Comparison of ENCODE assay signal across 4 cellular contexts in the genomic region with DNA sequence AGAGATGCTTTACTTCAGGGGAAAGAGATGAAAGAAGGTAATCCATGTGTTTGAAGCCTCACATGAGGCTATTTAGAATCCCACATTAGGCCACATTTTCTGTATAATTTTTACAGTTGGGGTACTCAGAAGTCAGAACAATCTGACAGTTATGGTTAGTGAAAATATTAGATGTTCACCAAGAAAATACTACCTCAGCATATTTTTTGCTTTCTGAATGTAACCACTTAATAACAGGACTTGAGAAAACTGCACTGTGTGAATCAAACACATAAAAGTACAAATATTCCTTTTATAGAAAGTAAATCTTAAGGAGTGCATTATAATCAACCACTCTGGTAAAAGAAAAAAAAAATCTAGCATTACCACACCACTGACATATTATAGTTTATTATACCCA.
A peak's percentile ranks its signal among the peaks of the same experiment; 100 is the strongest.
TF ChIP-seq lines count a peak whose summit lies in the region.

No MANE protein-coding gene starts in this region.

TF ChIP-seq in HepG2, 621 proteins besides CTCF, POLR2A, EP300 and RAD21 (continues in another document):
- TF ChIP-seq, protein P1, sequence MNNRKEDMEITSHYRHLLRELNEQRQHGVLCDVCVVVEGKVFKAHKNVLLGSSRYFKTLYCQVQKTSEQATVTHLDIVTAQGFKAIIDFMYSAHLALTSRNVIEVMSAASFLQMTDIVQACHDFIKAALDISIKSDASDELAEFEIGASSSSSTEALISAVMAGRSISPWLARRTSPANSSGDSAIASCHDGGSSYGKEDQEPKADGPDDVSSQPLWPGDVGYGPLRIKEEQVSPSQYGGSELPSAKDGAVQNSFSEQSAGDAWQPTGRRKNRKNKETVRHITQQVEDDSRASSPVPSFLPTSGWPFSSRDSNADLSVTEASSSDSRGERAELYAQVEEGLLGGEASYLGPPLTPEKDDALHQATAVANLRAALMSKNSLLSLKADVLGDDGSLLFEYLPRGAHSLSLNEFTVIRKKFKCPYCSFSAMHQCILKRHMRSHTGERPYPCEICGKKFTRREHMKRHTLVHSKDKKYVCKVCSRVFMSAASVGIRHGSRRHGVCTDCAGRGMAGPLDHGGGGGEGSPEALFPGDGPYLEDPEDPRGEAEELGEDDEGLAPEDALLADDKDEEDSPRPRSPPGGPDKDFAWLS (CRISPR knock-in tag; IDR thresholded peaks at IDR 0.05; ENCODE audit: borderline replicate concordance) = no peak
- TF ChIP-seq CHCHD3 (CRISPR knock-in tag; IDR thresholded peaks at IDR 0.05) (no peak), ZNF383 (CRISPR knock-in tag; IDR thresholded peaks at IDR 0.05; ENCODE audit: borderline replicate concordance) (no peak), MAFK (conservative IDR thresholded peaks at IDR 0.05 in 1 of 2, IDR thresholded peaks at IDR 0.05 in 1 of 2; ENCODE audit: low read length in 2 of 2) (peak; percentile 89 to 96), MAFF (IDR thresholded peaks at IDR 0.05; ENCODE audit: low read depth, low read length) (peak; percentile 94), PRMT3 (CRISPR knock-in tag; IDR thresholded peaks at IDR 0.05; ENCODE audit: borderline replicate concordance, low read depth) (no peak), KAT8 (CRISPR knock-in tag; IDR thresholded peaks at IDR 0.05) (no peak), MZF1 (CRISPR knock-in tag; IDR thresholded peaks at IDR 0.05; ENCODE audit: borderline replicate concordance) (no peak), NFYC (CRISPR knock-in tag; IDR thresholded peaks at IDR 0.05) (no peak), ZNF570 (CRISPR knock-in tag; IDR thresholded peaks at IDR 0.05; ENCODE audit: borderline replicate concordance) (no peak)
- TF ChIP-seq, protein P2, sequence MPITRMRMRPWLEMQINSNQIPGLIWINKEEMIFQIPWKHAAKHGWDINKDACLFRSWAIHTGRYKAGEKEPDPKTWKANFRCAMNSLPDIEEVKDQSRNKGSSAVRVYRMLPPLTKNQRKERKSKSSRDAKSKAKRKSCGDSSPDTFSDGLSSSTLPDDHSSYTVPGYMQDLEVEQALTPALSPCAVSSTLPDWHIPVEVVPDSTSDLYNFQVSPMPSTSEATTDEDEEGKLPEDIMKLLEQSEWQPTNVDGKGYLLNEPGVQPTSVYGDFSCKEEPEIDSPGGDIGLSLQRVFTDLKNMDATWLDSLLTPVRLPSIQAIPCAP (CRISPR knock-in tag; IDR thresholded peaks at IDR 0.05; ENCODE audit: low read depth) = no peak
- TF ChIP-seq, protein P3, sequence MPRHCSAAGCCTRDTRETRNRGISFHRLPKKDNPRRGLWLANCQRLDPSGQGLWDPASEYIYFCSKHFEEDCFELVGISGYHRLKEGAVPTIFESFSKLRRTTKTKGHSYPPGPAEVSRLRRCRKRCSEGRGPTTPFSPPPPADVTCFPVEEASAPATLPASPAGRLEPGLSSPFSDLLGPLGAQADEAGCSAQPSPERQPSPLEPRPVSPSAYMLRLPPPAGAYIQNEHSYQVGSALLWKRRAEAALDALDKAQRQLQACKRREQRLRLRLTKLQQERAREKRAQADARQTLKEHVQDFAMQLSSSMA (CRISPR knock-in tag; IDR thresholded peaks at IDR 0.05) = no peak

TF ChIP-seq in A549, 52 proteins besides CTCF, POLR2A, EP300 and RAD21:
- no peak for TF ChIP-seq ZNF302 (CRISPR knock-in tag; IDR thresholded peaks at IDR 0.05)
- TF ChIP-seq, protein P4, sequence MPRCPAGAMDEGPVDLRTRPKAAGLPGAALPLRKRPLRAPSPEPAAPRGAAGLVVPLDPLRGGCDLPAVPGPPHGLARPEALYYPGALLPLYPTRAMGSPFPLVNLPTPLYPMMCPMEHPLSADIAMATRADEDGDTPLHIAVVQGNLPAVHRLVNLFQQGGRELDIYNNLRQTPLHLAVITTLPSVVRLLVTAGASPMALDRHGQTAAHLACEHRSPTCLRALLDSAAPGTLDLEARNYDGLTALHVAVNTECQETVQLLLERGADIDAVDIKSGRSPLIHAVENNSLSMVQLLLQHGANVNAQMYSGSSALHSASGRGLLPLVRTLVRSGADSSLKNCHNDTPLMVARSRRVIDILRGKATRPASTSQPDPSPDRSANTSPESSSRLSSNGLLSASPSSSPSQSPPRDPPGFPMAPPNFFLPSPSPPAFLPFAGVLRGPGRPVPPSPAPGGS (IDR thresholded peaks at IDR 0.05) = no peak
- peak; percentile 76 for TF ChIP-seq MAFK (IDR thresholded peaks at IDR 0.05; ENCODE audit: partially characterized antibody)
- TF ChIP-seq, protein P5, sequence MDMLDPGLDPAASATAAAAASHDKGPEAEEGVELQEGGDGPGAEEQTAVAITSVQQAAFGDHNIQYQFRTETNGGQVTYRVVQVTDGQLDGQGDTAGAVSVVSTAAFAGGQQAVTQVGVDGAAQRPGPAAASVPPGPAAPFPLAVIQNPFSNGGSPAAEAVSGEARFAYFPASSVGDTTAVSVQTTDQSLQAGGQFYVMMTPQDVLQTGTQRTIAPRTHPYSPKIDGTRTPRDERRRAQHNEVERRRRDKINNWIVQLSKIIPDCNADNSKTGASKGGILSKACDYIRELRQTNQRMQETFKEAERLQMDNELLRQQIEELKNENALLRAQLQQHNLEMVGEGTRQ (IDR thresholded peaks at IDR 0.05) = no peak
- TF ChIP-seq MAZ (IDR thresholded peaks at IDR 0.05; ENCODE audit: borderline replicate concordance, low read depth, low read length) = no peak
- no peak for TF ChIP-seq NR3C1 (IDR thresholded peaks at IDR 0.05)
- TF ChIP-seq KDM5A (IDR thresholded peaks at IDR 0.05) = no peak
- TF ChIP-seq FOXS1 (CRISPR knock-in tag; IDR thresholded peaks at IDR 0.05) = no peak
- TF ChIP-seq NPAS2 (CRISPR knock-in tag; IDR thresholded peaks at IDR 0.05; ENCODE audit: borderline replicate concordance) = no peak
TF ChIP-seq in A549: peak in this region for 1.

TF ChIP-seq in IMR-90, 13 proteins besides CTCF, POLR2A, EP300 and RAD21:
- no peak for TF ChIP-seq MXI1 (IDR thresholded peaks at IDR 0.05; ENCODE audit: borderline replicate concordance, low read depth, low read length)
- TF ChIP-seq CHD1 (IDR thresholded peaks at IDR 0.05; ENCODE audit: low read depth, low read length) = no peak
- peak; percentile 89 for TF ChIP-seq MAFK (IDR thresholded peaks at IDR 0.05; ENCODE audit: low read depth, low read length)
- no peak for TF ChIP-seq SMC3 (IDR thresholded peaks at IDR 0.05; ENCODE audit: low read depth, low read length)

TF ChIP-seq in K562, 482 proteins besides CTCF, POLR2A, EP300 and RAD21:
- TF ChIP-seq MAFG (tag; conservative IDR thresholded peaks at IDR 0.05) = peak; percentile 45; the same call in 1 of the 2 replicates
- TF ChIP-seq SIX5 (IDR thresholded peaks at IDR 0.05; ENCODE audit: borderline replicate concordance in 1 of 2, insufficient read depth in 1 of 2, low read depth in 1 of 2, low read length in 2 of 2) = no peak
- no peak for TF ChIP-seq CHD1 (IDR thresholded peaks at IDR 0.05; ENCODE audit: low read length)
- TF ChIP-seq ZNF316 (IDR thresholded peaks at IDR 0.05) = peak; percentile 82
- TF ChIP-seq C11orf30 (IDR thresholded peaks at IDR 0.05; ENCODE audit: low read depth) = peak; percentile 44; the same call in 1 of the 2 replicates
- TF ChIP-seq, protein P6, sequence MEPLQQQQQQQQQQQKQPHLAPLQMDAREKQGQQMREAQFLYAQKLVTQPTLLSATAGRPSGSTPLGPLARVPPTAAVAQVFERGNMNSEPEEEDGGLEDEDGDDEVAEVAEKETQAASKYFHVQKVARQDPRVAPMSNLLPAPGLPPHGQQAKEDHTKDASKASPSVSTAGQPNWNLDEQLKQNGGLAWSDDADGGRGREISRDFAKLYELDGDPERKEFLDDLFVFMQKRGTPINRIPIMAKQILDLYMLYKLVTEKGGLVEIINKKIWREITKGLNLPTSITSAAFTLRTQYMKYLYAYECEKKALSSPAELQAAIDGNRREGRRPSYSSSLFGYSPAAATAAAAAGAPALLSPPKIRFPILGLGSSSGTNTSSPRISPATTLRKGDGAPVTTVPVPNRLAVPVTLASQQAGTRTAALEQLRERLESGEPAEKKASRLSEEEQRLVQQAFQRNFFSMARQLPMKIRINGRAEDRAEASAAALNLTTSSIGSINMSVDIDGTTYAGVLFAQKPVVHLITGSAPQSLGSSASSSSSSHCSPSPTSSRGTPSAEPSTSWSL (CRISPR knock-in tag; IDR thresholded peaks at IDR 0.05; ENCODE audit: borderline replicate concordance) = no peak
- TF ChIP-seq MAFK (IDR thresholded peaks at IDR 0.05; ENCODE audit: low read length) = peak; percentile 69; the same call in 1 of the 2 replicates
- TF ChIP-seq SRF (CRISPR knock-in tag; IDR thresholded peaks at IDR 0.05) = no peak
- peak; percentile 61 for TF ChIP-seq MAFF (IDR thresholded peaks at IDR 0.05; ENCODE audit: low read length)
